In genomic region chr3:9934235-9934621, GRCh38 we compare ENCODE assay signal across 8 cellular contexts. TPM values are rescaled to one million over a fixed set of nuclear protein-coding genes. Genes with fewer than 3 reads are reported as not detected.
DNase-seq lines count a peak whose midpoint lies in the region; ATAC-seq and TF ChIP-seq lines count a peak whose summit lies in the region.

No MANE protein-coding gene starts in this region.

- H3K4me3 Mint-ChIP-seq in activated CD8-positive, alpha-beta memory T cell treated with anti-CD3 and anti-CD28 coated beads, Interleukin-2, amount 10 ng/mL, durations not matched to agents 7 days and 5 days: peak overlapping the region; percentile 84
- peak overlapping the region; percentile 97 for H3K4me3 Mint-ChIP-seq in T-helper 17 cell

- H3K27me3 Mint-ChIP-seq in activated CD8-positive, alpha-beta memory T cell treated with anti-CD3 and anti-CD28 coated beads, Interleukin-2, amount 10 ng/mL, durations not matched to agents 7 days and 5 days: no peaks in the 10 kb centered on the region
- no peaks in the 10 kb centered on the region for H3K27me3 Mint-ChIP-seq in T-helper 17 cell

- H3K9me3 ChIP-seq in T-helper 17 cell (ENCODE audit: control insufficient read depth, low read length, poor library complexity, severe bottlenecking) (no peaks in the 10 kb centered on the region), esophagus squamous epithelium (no peaks in the 10 kb centered on the region), psoas muscle (no peaks in the 10 kb centered on the region)

- 8 to 16% methylated on average over 9 to 11 of the region's 11 CpGs for WGBS in esophagus squamous epithelium, 2 donors
- WGBS in psoas muscle, 3 donors: 14 to 24% (median 20%) methylated on average over 11 of the region's 11 CpGs

- no peak for TF ChIP-seq POLR2A in esophagus squamous epithelium (IDR thresholded peaks at IDR 0.05)

- TF ChIP-seq CTCF in esophagus squamous epithelium (IDR thresholded peaks at IDR 0.05) (peak in 4 of 6 experiments; percentile 12 to 38 (median 26)), psoas muscle (IDR thresholded peaks at IDR 0.05) (no peak)

- H3K27ac Mint-ChIP-seq in activated CD8-positive, alpha-beta memory T cell treated with anti-CD3 and anti-CD28 coated beads, Interleukin-2, amount 10 ng/mL, durations not matched to agents 7 days and 5 days: peak overlapping the region; percentile 93
- peak overlapping the region; percentile 99 for H3K27ac Mint-ChIP-seq in T-helper 17 cell

- ATAC-seq in activated CD8-positive, alpha-beta memory T cell treated with anti-CD3 and anti-CD28 coated beads, Interleukin-2, amount 10 ng/mL, durations not matched to agents 7 days and 5 days: no peak
- peak; percentile 8 for ATAC-seq in T-helper 17 cell
- no peak for ATAC-seq in psoas muscle
- ATAC-seq in HG02610 (IDR thresholded peaks at IDR 0.05; ENCODE audit: unreplicated experiment): no peak

- in situ Hi-C loops in KBM-7 (cut with MboI; ENCODE audit: low pct_unique_long_range_greater_than_20kb, low sequenced_read_pairs): no loop called here

- H3K36me3 Mint-ChIP-seq in activated CD8-positive, alpha-beta memory T cell treated with anti-CD3 and anti-CD28 coated beads, Interleukin-2, amount 10 ng/mL, durations not matched to agents 7 days and 5 days: peaks cover 7% of the 10 kb centered on the region
- peaks cover 4% of the 10 kb centered on the region for H3K36me3 Mint-ChIP-seq in T-helper 17 cell (ENCODE audit: low read depth)

- intact Hi-C loops in esophagus squamous epithelium (cut with DNase I) (loop anchor here (5.0 kb wide), 1 partner anchor 92 kb away; the partner anchor contains the start of gene RPUSD3), psoas muscle (cut with DNase I) (loop anchor here in 1 of 2 donors (10.0 kb wide), 1 partner anchor 291 kb away; no protein-coding TSS in a partner anchor)

- peak; percentile 50 for DNase-seq in activated CD8-positive, alpha-beta memory T cell treated with anti-CD3 and anti-CD28 coated beads, Interleukin-2, amount 10 ng/mL, durations not matched to agents 7 days and 5 days
- no peak for DNase-seq in activated CD8-positive, alpha-beta memory T cell treated with anti-CD3 and anti-CD28 coated beads, Interleukin-2, amount 50 U/mL, for 48 hours
- peak in 1 of 3 donors; percentile 23 for DNase-seq in T-helper 17 cell
- no peak for DNase-seq in esophagus squamous epithelium (lab: John Stamatoyannopoulos, UW)
- DNase-seq in psoas muscle: no peak
- DNase-seq in KBM-7: no peak
- no peak for DNase-seq in AG08396 (ENCODE audit: low spot score)

- H3K27ac ChIP-seq in esophagus squamous epithelium (peak overlapping the region; percentile 95 to 99 (median 97)), psoas muscle (peak overlapping the region; percentile 94)

- H3K9me3 Mint-ChIP-seq in activated CD8-positive, alpha-beta memory T cell treated with anti-CD3 and anti-CD28 coated beads, Interleukin-2, amount 10 ng/mL, durations not matched to agents 7 days and 5 days (ENCODE audit: low read depth): no peaks in the 10 kb centered on the region

- H3K36me3 ChIP-seq in esophagus squamous epithelium (peaks cover 7 to 55% (median 8%) of the 10 kb centered on the region in 3 donors), psoas muscle (ENCODE audit: insufficient read depth in 1 of 2, low read depth in 1 of 2) (peaks cover 0 to 48% of the 10 kb centered on the region in 2 donors)

- H3K4me1 ChIP-seq in esophagus squamous epithelium: peaks cover 13 to 42% (median 29%) of the 10 kb centered on the region in 3 donors
- peaks cover 26% of the 10 kb centered on the region for H3K4me1 ChIP-seq in psoas muscle

- CTCF ChIA-PET in activated CD8-positive, alpha-beta memory T cell treated with anti-CD3 and anti-CD28 coated beads, Interleukin-2, amount 10 ng/mL, durations not matched to agents 7 days and 5 days (lab: Charles Lee): interaction anchor here (1.1 to 5.2 kb wide), 15 partner anchors 8 to 387 kb away, joined by 3 to 38 read pairs (median 6); partner anchors contain the start of genes ARPC4, IL17RE, JAGN1 and PRRT3

- H3K4me1 Mint-ChIP-seq in activated CD8-positive, alpha-beta memory T cell treated with anti-CD3 and anti-CD28 coated beads, Interleukin-2, amount 10 ng/mL, durations not matched to agents 7 days and 5 days: peaks cover 32% of the 10 kb centered on the region
- H3K4me1 Mint-ChIP-seq in T-helper 17 cell: peaks cover 35% of the 10 kb centered on the region

- H3K4me3 ChIP-seq in esophagus squamous epithelium (peak overlapping the region; percentile 59 to 91 (median 81)), psoas muscle (peak overlapping the region; percentile 79)

- H3K27me3 ChIP-seq in esophagus squamous epithelium (no peaks in the 10 kb centered on the region), psoas muscle (ENCODE audit: insufficient read depth in 3 of 3, low read length in 2 of 3) (no peaks in the 10 kb centered on the region)

RNA-seq across cellular contexts. Expression of gene CRELD1, which starts 0.6 kb away (rescaled TPM):
- 10 to 100 TPM; 17.4 to 18.9 TPM for total RNA-seq in activated CD8-positive, alpha-beta memory T cell treated with anti-CD3 and anti-CD28 coated beads, Interleukin-2, amount 10 ng/mL, durations not matched to agents 7 days and 5 days
- total RNA-seq in T-helper 17 cell (10 to 100 TPM; 15.5 to 20.0 TPM), esophagus squamous epithelium (10 to 100 TPM; 10.8 to 17.0 (median 13.8) TPM), psoas muscle (10 to 100 TPM; 28.5 to 47.5 (median 37.8) TPM)
- 10 to 100 TPM; 24.2 to 35.0 (median 25.2) TPM for polyA plus RNA-seq in psoas muscle

RNA-seq across cellular contexts. Expression of gene IL17RC, which starts 17.3 kb away (rescaled TPM):
- under 1 TPM; 0.30 to 0.41 TPM for total RNA-seq in activated CD8-positive, alpha-beta memory T cell treated with anti-CD3 and anti-CD28 coated beads, Interleukin-2, amount 10 ng/mL, durations not matched to agents 7 days and 5 days
- total RNA-seq in T-helper 17 cell (under 1 TPM; 0.47 to 0.92 TPM), esophagus squamous epithelium (10 to 100 TPM; 30.6 to 48.7 (median 37.4) TPM), psoas muscle (10 to 100 TPM; 10.4 to 27.0 (median 20.5) TPM)
- 10 to 100 TPM; 10.8 to 21.9 (median 13.9) TPM for polyA plus RNA-seq in psoas muscle

RNA-seq across cellular contexts. Expression of gene PRRT3, which starts 18.0 kb away (rescaled TPM):
- 1 to 10 TPM; 3.5 to 6.4 TPM for total RNA-seq in activated CD8-positive, alpha-beta memory T cell treated with anti-CD3 and anti-CD28 coated beads, Interleukin-2, amount 10 ng/mL, durations not matched to agents 7 days and 5 days
- total RNA-seq in T-helper 17 cell: 1 to 10 TPM; 5.8 to 5.9 TPM
- 1 to 10 TPM in 2 of 4 donors, under 1 TPM in 2; 0.72 to 1.9 (median 1.0) TPM for total RNA-seq in esophagus squamous epithelium
- 1 to 10 TPM; 1.3 to 1.9 (median 1.6) TPM for total RNA-seq in psoas muscle
- 1 to 10 TPM in 1 of 3 donors, under 1 TPM in 2; 0.55 to 4.0 (median 0.65) TPM for polyA plus RNA-seq in psoas muscle

RNA-seq across cellular contexts. Expression of gene IL17RE, which starts 31.6 kb away (rescaled TPM):
- 1 to 10 TPM in 1 of 2 experiments, under 1 TPM in 1; 0.68 to 1.9 TPM for total RNA-seq in activated CD8-positive, alpha-beta memory T cell treated with anti-CD3 and anti-CD28 coated beads, Interleukin-2, amount 10 ng/mL, durations not matched to agents 7 days and 5 days
- total RNA-seq in T-helper 17 cell (10 to 100 TPM; 10.1 to 12.4 TPM), esophagus squamous epithelium (10 to 100 TPM in 3 of 4 donors, 1 to 10 TPM in 1; 7.5 to 15.3 (median 12.1) TPM), psoas muscle (under 1 TPM; 0.20 to 0.84 (median 0.59) TPM)
- 1 to 10 TPM in 1 of 3 donors, under 1 TPM in 2; 0.07 to 1.1 (median 0.86) TPM for polyA plus RNA-seq in psoas muscle

RNA-seq across cellular contexts. Expression of gene JAGN1, which starts 43.8 kb away (rescaled TPM):
- 10 to 100 TPM; 27.9 to 44.0 TPM for total RNA-seq in activated CD8-positive, alpha-beta memory T cell treated with anti-CD3 and anti-CD28 coated beads, Interleukin-2, amount 10 ng/mL, durations not matched to agents 7 days and 5 days
- total RNA-seq in T-helper 17 cell: 10 to 100 TPM; 15.4 to 17.8 TPM
- 10 to 100 TPM; 24.7 to 40.8 (median 33.3) TPM for total RNA-seq in esophagus squamous epithelium
- total RNA-seq in psoas muscle: 10 to 100 TPM; 18.6 to 44.4 (median 29.5) TPM
- 10 to 100 TPM; 45.2 to 98.2 (median 64.9) TPM for polyA plus RNA-seq in psoas muscle

Comparison
In these comparisons a context has a peak if more than half of its experiments do, and no peak if none do; other contexts are left out.
1. RNA of gene IL17RC, which starts 17.3 kb away (total RNA-seq): 30.6 to 48.7 TPM in esophagus squamous epithelium and 10.4 to 27.0 TPM in psoas muscle; 0.47 to 0.92 TPM in T-helper 17 cell and 0.30 to 0.41 TPM in activated CD8-positive, alpha-beta memory T cell treated with anti-CD3 and anti-CD28 coated beads, Interleukin-2, amount 10 ng/mL, durations not matched to agents 7 days and 5 days; every median in the first group is over 4 times any median in the second.